15 cellular contexts compared by ENCODE assay signal in genomic region chr9:36935332-36935731, GRCh38.
A peak's percentile ranks its signal among the peaks of the same experiment; 100 is the strongest.
DNase-seq lines count a peak whose midpoint lies in the region; ATAC-seq and TF ChIP-seq lines count a peak whose summit lies in the region.
"Had no signal": no experiment of that assay in that cellular context is flagged by ENCODE, and none has a peak within 500 bp of the region (broad histone marks: within the 10 kb centered on the region; RNA-seq: fewer than 3 reads in every experiment).

No MANE protein-coding gene starts in this region.

- CTCF ChIA-PET in activated CD4-positive, alpha-beta memory T cell treated with anti-CD3 and anti-CD28 coated beads for 36 hours (lab: Charles Lee): interaction anchor here (1.0 kb wide), 1 partner anchor 63 kb away, joined by 3 read pairs; no protein-coding TSS in a partner anchor
- CTCF ChIA-PET in activated CD4-positive, alpha-beta memory T cell treated with anti-CD3 and anti-CD28 coated beads, Interleukin-2, amount 10 ng/mL, durations not matched to agents 7 days and 5 days (lab: Charles Lee): no interaction called here

- no peaks in the 10 kb centered on the region for H3K36me3 Mint-ChIP-seq in activated CD4-positive, alpha-beta memory T cell treated with anti-CD3 and anti-CD28 coated beads for 36 hours
- no peaks in the 10 kb centered on the region for H3K36me3 Mint-ChIP-seq in activated CD4-positive, alpha-beta memory T cell treated with anti-CD3 and anti-CD28 coated beads, Interleukin-2, amount 10 ng/mL, durations not matched to agents 7 days and 5 days (ENCODE audit: low read depth)
- peaks cover 71 to 95% of the 10 kb centered on the region in 2 donors for H3K36me3 Mint-ChIP-seq in stimulated activated naive B cell treated with anti-CD40 and anti-IgM and Interleukin-4, amounts not matched to agents 10 μg/mL and 1 μg/mL and 100 μg/mL, for 72 hours

- ATAC-seq in GM21723 (IDR thresholded peaks at IDR 0.05; ENCODE audit: unreplicated experiment) (peak; percentile 14), HG03175 (IDR thresholded peaks at IDR 0.05; ENCODE audit: unreplicated experiment) (peak; percentile 19), upper lobe of left lung (ENCODE audit: low FRiP score in 2 of 2) (no peak)
- ATAC-seq in stimulated activated naive B cell treated with anti-CD40 and anti-IgM and Interleukin-4, amounts not matched to agents 10 μg/mL and 1 μg/mL and 100 μg/mL, for 72 hours (replicated peaks): peak; percentile 65 to 67

- intact Hi-C loops in activated CD4-positive, alpha-beta memory T cell treated with anti-CD3 and anti-CD28 coated beads for 36 hours (cut with micrococcal nuclease): no loop called here

- no peaks in the 10 kb centered on the region for H3K36me3 ChIP-seq in upper lobe of left lung

- WGBS in upper lobe of left lung, 2 donors: 84 to 93% methylated on average over 4 of the region's 4 CpGs

- H3K9me3 ChIP-seq in upper lobe of left lung: peaks cover 0 to 5% (median 2%) of the 10 kb centered on the region in 4 donors
- H3K9me3 ChIP-seq: SK-N-SH had no signal

- no peak overlapping the region for H3K4me3 Mint-ChIP-seq in activated CD4-positive, alpha-beta memory T cell treated with anti-CD3 and anti-CD28 coated beads for 36 hours
- H3K4me3 Mint-ChIP-seq in activated CD4-positive, alpha-beta memory T cell treated with anti-CD3 and anti-CD28 coated beads, Interleukin-2, amount 10 ng/mL, durations not matched to agents 7 days and 5 days: no peak overlapping the region
- peak overlapping the region; percentile 39 to 58 for H3K4me3 Mint-ChIP-seq in stimulated activated naive B cell treated with anti-CD40 and anti-IgM and Interleukin-4, amounts not matched to agents 10 μg/mL and 1 μg/mL and 100 μg/mL, for 72 hours
- H3K4me3 Mint-ChIP-seq: nephron had no signal

- H3K27me3 ChIP-seq in upper lobe of left lung: no peaks in the 10 kb centered on the region

- H3K27ac ChIP-seq in upper lobe of left lung: no peak overlapping the region
- H3K27ac ChIP-seq: KMS-11 had no signal

- TF ChIP-seq CTCF in upper lobe of left lung (IDR thresholded peaks at IDR 0.05) (no peak), foreskin fibroblast (IDR thresholded peaks at IDR 0.05; ENCODE audit: low read depth, low read length) (no peak)

- peaks cover 3% of the 10 kb centered on the region for H3K4me1 Mint-ChIP-seq in activated CD4-positive, alpha-beta memory T cell treated with anti-CD3 and anti-CD28 coated beads for 36 hours (ENCODE audit: low read depth)
- peaks cover 6% of the 10 kb centered on the region for H3K4me1 Mint-ChIP-seq in activated CD4-positive, alpha-beta memory T cell treated with anti-CD3 and anti-CD28 coated beads, Interleukin-2, amount 10 ng/mL, durations not matched to agents 7 days and 5 days
- peaks cover 72 to 92% of the 10 kb centered on the region in 2 donors for H3K4me1 Mint-ChIP-seq in stimulated activated naive B cell treated with anti-CD40 and anti-IgM and Interleukin-4, amounts not matched to agents 10 μg/mL and 1 μg/mL and 100 μg/mL, for 72 hours
- H3K4me1 Mint-ChIP-seq: nephron had no signal

- no peak for TF ChIP-seq EP300 in upper lobe of left lung (IDR thresholded peaks at IDR 0.05)

- H3K4me3 ChIP-seq in upper lobe of left lung (no peak overlapping the region), foreskin fibroblast (ENCODE audit: low read depth in 1 of 2, low read length in 2 of 2) (no peak overlapping the region)

- no peaks in the 10 kb centered on the region for H3K4me1 ChIP-seq in upper lobe of left lung

- no peak overlapping the region for H3K27ac Mint-ChIP-seq in activated CD4-positive, alpha-beta memory T cell treated with anti-CD3 and anti-CD28 coated beads for 36 hours
- no peak overlapping the region for H3K27ac Mint-ChIP-seq in activated CD4-positive, alpha-beta memory T cell treated with anti-CD3 and anti-CD28 coated beads, Interleukin-2, amount 10 ng/mL, durations not matched to agents 7 days and 5 days
- H3K27ac Mint-ChIP-seq in stimulated activated naive B cell treated with anti-CD40 and anti-IgM and Interleukin-4, amounts not matched to agents 10 μg/mL and 1 μg/mL and 100 μg/mL, for 72 hours: peak overlapping the region; percentile 96
- H3K27ac Mint-ChIP-seq: nephron had no signal

- peaks cover 3% of the 10 kb centered on the region for H3K9me3 Mint-ChIP-seq in activated CD4-positive, alpha-beta memory T cell treated with anti-CD3 and anti-CD28 coated beads for 36 hours
- H3K9me3 Mint-ChIP-seq in activated CD4-positive, alpha-beta memory T cell treated with anti-CD3 and anti-CD28 coated beads, Interleukin-2, amount 10 ng/mL, durations not matched to agents 7 days and 5 days: no peaks in the 10 kb centered on the region
- peaks cover 4 to 8% of the 10 kb centered on the region in 2 donors for H3K9me3 Mint-ChIP-seq in stimulated activated naive B cell treated with anti-CD40 and anti-IgM and Interleukin-4, amounts not matched to agents 10 μg/mL and 1 μg/mL and 100 μg/mL, for 72 hours

- peak; percentile 33 for DNase-seq in activated CD4-positive, alpha-beta memory T cell treated with anti-CD3 and anti-CD28 coated beads for 36 hours
- DNase-seq in activated CD4-positive, alpha-beta memory T cell treated with anti-CD3 and anti-CD28 coated beads, Interleukin-2, amount 10 ng/mL, durations not matched to agents 7 days and 5 days: no peak
- peak; percentile 29 for DNase-seq in stimulated activated naive B cell treated with anti-CD40 and anti-IgM and Interleukin-4, amounts not matched to agents 10 μg/mL and 1 μg/mL and 100 μg/mL, for 72 hours
- no peak for DNase-seq in upper lobe of left lung
- DNase-seq in foreskin fibroblast: no peak
- no peak for DNase-seq in iPS-NIHi11 (ENCODE audit: low spot score)
- DNase-seq: activated gamma-delta T cell, Caco-2, NCI-H1436, trophoblast cell had no signal

- peaks cover 8% of the 10 kb centered on the region for H3K27me3 Mint-ChIP-seq in activated CD4-positive, alpha-beta memory T cell treated with anti-CD3 and anti-CD28 coated beads for 36 hours
- H3K27me3 Mint-ChIP-seq in activated CD4-positive, alpha-beta memory T cell treated with anti-CD3 and anti-CD28 coated beads, Interleukin-2, amount 10 ng/mL, durations not matched to agents 7 days and 5 days: peaks cover 13% of the 10 kb centered on the region
- H3K27me3 Mint-ChIP-seq in stimulated activated naive B cell treated with anti-CD40 and anti-IgM and Interleukin-4, amounts not matched to agents 10 μg/mL and 1 μg/mL and 100 μg/mL, for 72 hours: no peaks in the 10 kb centered on the region

- POLR2A ChIA-PET in activated CD4-positive, alpha-beta memory T cell treated with anti-CD3 and anti-CD28 coated beads for 36 hours (lab: Charles Lee): no interaction called here
- POLR2A ChIA-PET in activated CD4-positive, alpha-beta memory T cell treated with anti-CD3 and anti-CD28 coated beads, Interleukin-2, amount 10 ng/mL, durations not matched to agents 7 days and 5 days (lab: Charles Lee): no interaction called here

- no peak for TF ChIP-seq POLR2A in upper lobe of left lung (IDR thresholded peaks at IDR 0.05)

Comparison
In these comparisons a context has a peak if more than half of its experiments do, and no peak if none do; other contexts are left out.
1. DNase-seq: peak in activated CD4-positive, alpha-beta memory T cell treated with anti-CD3 and anti-CD28 coated beads for 36 hours (single experiment) and stimulated activated naive B cell treated with anti-CD40 and anti-IgM and Interleukin-4, amounts not matched to agents 10 μg/mL and 1 μg/mL and 100 μg/mL, for 72 hours (single experiment); none in activated CD4-positive, alpha-beta memory T cell treated with anti-CD3 and anti-CD28 coated beads, Interleukin-2, amount 10 ng/mL, durations not matched to agents 7 days and 5 days (single experiment), upper lobe of left lung (0 of 2), foreskin fibroblast (0 of 2) and iPS-NIHi11 (single experiment).
2. H3K4me3 Mint-ChIP-seq: peak in stimulated activated naive B cell treated with anti-CD40 and anti-IgM and Interleukin-4, amounts not matched to agents 10 μg/mL and 1 μg/mL and 100 μg/mL, for 72 hours (2 of 2); none in activated CD4-positive, alpha-beta memory T cell treated with anti-CD3 and anti-CD28 coated beads for 36 hours (single experiment) and activated CD4-positive, alpha-beta memory T cell treated with anti-CD3 and anti-CD28 coated beads, Interleukin-2, amount 10 ng/mL, durations not matched to agents 7 days and 5 days (single experiment).
3. ATAC-seq: peak in GM21723 (single experiment), HG03175 (single experiment) and stimulated activated naive B cell treated with anti-CD40 and anti-IgM and Interleukin-4, amounts not matched to agents 10 μg/mL and 1 μg/mL and 100 μg/mL, for 72 hours (2 of 2); none in upper lobe of left lung (0 of 2).